ENCODE assay signal across 9 cellular contexts in genomic region chr17:17075037-17075755, GRCh38. TPM values are rescaled to one million over a fixed set of nuclear protein-coding genes. Genes with fewer than 3 reads are reported as not detected.
DNase-seq lines count a peak whose midpoint lies in the region; TF ChIP-seq lines count a peak whose summit lies in the region.
"Had no signal": no experiment of that assay in that cellular context is flagged by ENCODE, and none has a peak within 500 bp of the region (broad histone marks: within the 10 kb centered on the region; RNA-seq: fewer than 3 reads in every experiment).

No MANE protein-coding gene starts in this region.

- H3K27ac Mint-ChIP-seq in endothelial cell (ENCODE audit: unreplicated experiment) = no peak overlapping the region

- DNase-seq in AG09309 (ENCODE audit: low read depth) (peak; percentile 18), NCI-H146 treated with DMSO at 0.1 percent for 48 hours (lab: John Stamatoyannopoulos, UW; ENCODE audit: unreplicated experiment) (peak; percentile 9), endothelial cell (ENCODE audit: low spot score) (no peak), mucosa of gallbladder (ENCODE audit: low spot score) (peak; percentile 56), LoVo (ENCODE audit: low spot score) (no peak), GM20000 (ENCODE audit: low spot score) (no peak), NCI-H2107 treated with DMSO at 0.1 percent for 48 hours (lab: John Stamatoyannopoulos, UW; ENCODE audit: unreplicated experiment) (no peak), SKM-1 treated with dmso at 0.1 percent for 144 hours (lab: John Stamatoyannopoulos, UW; ENCODE audit: unreplicated experiment) (no peak)
- DNase-seq: NCI-H1105 treated with DMSO at 0.1 percent for 48 hours had no signal

- peaks cover 7% of the 10 kb centered on the region for H3K27me3 Mint-ChIP-seq in endothelial cell (ENCODE audit: unreplicated experiment)

- no peaks in the 10 kb centered on the region for H3K9me3 Mint-ChIP-seq in endothelial cell (ENCODE audit: unreplicated experiment)

- peaks cover 24% of the 10 kb centered on the region for H3K36me3 Mint-ChIP-seq in endothelial cell (ENCODE audit: low read depth, unreplicated experiment)

- TF ChIP-seq CTCF in AG09309 (IDR thresholded peaks at IDR 0.05; ENCODE audit: control insufficient read depth, insufficient read depth, low read depth, low read length, missing control alignments) (no peak), endothelial cell (IDR thresholded peaks at IDR 0.05; ENCODE audit: unreplicated experiment) (no peak), GM20000 (IDR thresholded peaks at IDR 0.05; ENCODE audit: extremely low read depth, missing control alignments) (no peak)

- peak overlapping the region; percentile 7 for H3K4me3 Mint-ChIP-seq in endothelial cell (ENCODE audit: unreplicated experiment)

- peaks cover 51% of the 10 kb centered on the region for H3K4me1 Mint-ChIP-seq in endothelial cell (ENCODE audit: unreplicated experiment)

- no peak overlapping the region for H3K4me3 ChIP-seq in AG09309 (ENCODE audit: control insufficient read depth, low read depth, low read length)

RNA-seq across cellular contexts. Expression of gene MPRIP, which starts 32.9 kb away (rescaled TPM):
- 392 TPM for total RNA-seq in endothelial cell (ENCODE audit: unreplicated experiment)
- 263 TPM for total RNA-seq in mucosa of gallbladder

Comparison
In these comparisons a context has a peak if more than half of its experiments do, and no peak if none do; other contexts are left out.
1. DNase-seq: peak in AG09309 (single experiment), NCI-H146 treated with DMSO at 0.1 percent for 48 hours (single experiment) and mucosa of gallbladder (single experiment); none in endothelial cell (single experiment), LoVo (single experiment), GM20000 (single experiment), NCI-H2107 treated with DMSO at 0.1 percent for 48 hours (single experiment) and SKM-1 treated with dmso at 0.1 percent for 144 hours (single experiment).